Comparison of ENCODE assay signal across 8 cellular contexts in genomic region chr5:138575194-138576015, GRCh38. TPM values are rescaled to one million over a fixed set of nuclear protein-coding genes. Genes with fewer than 3 reads are reported as not detected.
DNase-seq lines count a peak whose midpoint lies in the region; ATAC-seq, FAIRE-seq and TF ChIP-seq lines count a peak whose summit lies in the region.

HSPA9 (minus strand) TSS chr5:138575401; CDS start chr5:138575318, 83 bp downstream.

- peaks cover 45% of the 10 kb centered on the region for H3K36me3 Mint-ChIP-seq in WTC11

- POLR2A ChIA-PET in AG04450 (lab: Yijun Ruan, JAX) (interaction anchor here (0.7 to 1.6 kb wide), 15 partner anchors 9 to 766 kb away, joined by 3 to 19 read pairs (median 6); partner anchors contain the start of genes EGR1, ETF1, MATR3 and PAIP2), WTC11 (lab: Charles Lee) (interaction anchor here (0.6 to 2.1 kb wide), 19 partner anchors 9 to 722 kb away, joined by 3 to 20 read pairs (median 5); partner anchors contain the start of genes CTNNA1, EGR1, ETF1 and KIF20A)

- peak; percentile 87 for ATAC-seq in GM18909 (IDR thresholded peaks at IDR 0.05; ENCODE audit: poor library complexity, unreplicated experiment)
- ATAC-seq in HG03175 (IDR thresholded peaks at IDR 0.05; ENCODE audit: unreplicated experiment) = peak; percentile 84
- peak; percentile 83 for ATAC-seq in WTC11

- H3K27ac Mint-ChIP-seq in WTC11 = peak within 1 kb of the TSS; percentile 100

- FAIRE-seq in small intestine (lab: Jason Lieb, UNC) = no peak

- peaks cover 3 to 12% of the 10 kb centered on the region in 2 donors for H3K36me3 ChIP-seq in small intestine (ENCODE audit: control insufficient read depth in 2 of 2, insufficient read depth in 2 of 2, low read length in 2 of 2)

- H3K9me3 Mint-ChIP-seq in WTC11 = no peaks in the 10 kb centered on the region

- 0 to 1% (median 1%) methylated on average over 68 to 73 of the region's 73 CpGs for WGBS in small intestine, 3 donors

- no peaks in the 10 kb centered on the region; the same call in 1 of the 2 replicates for H3K27me3 Mint-ChIP-seq in WTC11 (ENCODE audit: low read depth)

- H3K27me3 ChIP-seq in AG04450 (ENCODE audit: control insufficient read depth, insufficient read depth, low read length) (no peaks in the 10 kb centered on the region), small intestine (ENCODE audit: control insufficient read depth in 2 of 2, insufficient read depth in 2 of 2, low read length in 2 of 2) (no peaks in the 10 kb centered on the region)

- DNase-seq in AG04450 (ENCODE audit: low read depth, low spot score) = peak; percentile 99
- peak; percentile 97 for DNase-seq in NCI-H226
- peak; percentile 91 for DNase-seq in WTC11 (ENCODE audit: low spot score)
- peak; percentile 100 for DNase-seq in cardiac fibroblast (ENCODE audit: low read depth in 2 of 2)
- DNase-seq in iPS-NIHi11 (ENCODE audit: low spot score) = peak; percentile 97
- DNase-seq in small intestine = peak; percentile 100

- peak within 1 kb of the TSS; percentile 97 for H3K4me3 Mint-ChIP-seq in WTC11

- H3K4me3 ChIP-seq in AG04450 (ENCODE audit: low read depth, low read length) (peak within 1 kb of the TSS; percentile 93), cardiac fibroblast (replicated peaks in 1 of 2; ENCODE audit: low read depth in 2 of 2, low read length in 2 of 2) (peak within 1 kb of the TSS; percentile 71 to 98), small intestine (ENCODE audit: low read depth in 1 of 2, low read length in 2 of 2) (peak within 1 kb of the TSS; percentile 83 to 99)

- H3K9me3 ChIP-seq in AG04450 (ENCODE audit: control insufficient read depth, insufficient read depth, low read length) = peaks cover 8% of the 10 kb centered on the region; the same call in 1 of the 2 replicates
- H3K9me3 ChIP-seq in small intestine (ENCODE audit: control insufficient read depth, low read depth) = no peaks in the 10 kb centered on the region

- H3K27ac ChIP-seq in AG04450 (ENCODE audit: low read depth, low read length) = peak within 1 kb of the TSS; percentile 100
- H3K27ac ChIP-seq in small intestine (ENCODE audit: low read depth in 1 of 2, low read length in 1 of 2) = peak within 1 kb of the TSS; percentile 97 to 100

- TF ChIP-seq CTCF in AG04450 (IDR thresholded peaks at IDR 0.05; ENCODE audit: low read depth, low read length) (no peak), WTC11 (IDR thresholded peaks at IDR 0.05) (no peak), cardiac fibroblast (IDR thresholded peaks at IDR 0.05; ENCODE audit: low read depth, low read length) (no peak)

- peaks cover 10% of the 10 kb centered on the region for H3K4me1 Mint-ChIP-seq in WTC11

- CTCF ChIA-PET in AG04450 (lab: Charles Lee) = interaction anchor here (1.2 to 1.4 kb wide), 2 partner anchors 75 to 687 kb away, joined by 3 to 4 read pairs; no protein-coding TSS in a partner anchor
- CTCF ChIA-PET in WTC11 (lab: Charles Lee) = interaction anchor here (0.7 to 2.0 kb wide), 10 partner anchors 18 to 370 kb away, joined by 3 to 16 read pairs (median 4); partner anchors contain the start of genes EGR1 and ETF1

- H3K4me1 ChIP-seq in small intestine (ENCODE audit: control insufficient read depth in 2 of 2, insufficient read depth in 1 of 2, low read depth in 1 of 2, low read length in 1 of 2) = peaks cover 0 to 4% of the 10 kb centered on the region in 2 donors

TF ChIP-seq in WTC11, 78 proteins besides CTCF, POLR2A, EP300 and RAD21 (continues in another document):
- peak; percentile 22; the same call in 1 of the 2 replicates for TF ChIP-seq FOXP1 (CRISPR knock-in tag; IDR thresholded peaks at IDR 0.05; ENCODE audit: borderline replicate concordance)
- no peak for TF ChIP-seq ATF3 (CRISPR knock-in tag; conservative IDR thresholded peaks at IDR 0.05)
- peak; percentile 75; the same call in 1 of the 2 replicates for TF ChIP-seq TEAD1 (CRISPR knock-in tag; IDR thresholded peaks at IDR 0.05)
- peak; percentile 32; the same call in 1 of the 2 replicates for TF ChIP-seq ZNF317 (CRISPR knock-in tag; IDR thresholded peaks at IDR 0.05; ENCODE audit: borderline replicate concordance, low read depth)
- TF ChIP-seq USF1 (CRISPR knock-in tag; IDR thresholded peaks at IDR 0.05) = peak; percentile 91
- TF ChIP-seq GABPB1 (CRISPR knock-in tag; IDR thresholded peaks at IDR 0.05) = peak; percentile 99
- no peak for TF ChIP-seq ZBTB21 (CRISPR knock-in tag; IDR thresholded peaks at IDR 0.05; ENCODE audit: borderline replicate concordance)
- no peak for TF ChIP-seq ZNF425 (CRISPR knock-in tag; conservative IDR thresholded peaks at IDR 0.05)
- TF ChIP-seq ATF6 (CRISPR knock-in tag; IDR thresholded peaks at IDR 0.05) = no peak
- peak; percentile 63 for TF ChIP-seq E2F5 (CRISPR knock-in tag; IDR thresholded peaks at IDR 0.05)
- peak; percentile 88; the same call in 1 of the 2 replicates for TF ChIP-seq ZBTB43 (CRISPR knock-in tag; IDR thresholded peaks at IDR 0.05)

RNA-seq across cellular contexts. Expression of gene HSPA9, which starts in this region (rescaled TPM):
- polyA plus RNA-seq in AG04450 (2011; rRNA removed) = 194 and 207 TPM in 2 replicates
- 222 and 266 TPM in 2 replicates for polyA minus RNA-seq in AG04450 (2011; rRNA and poly(A)+ RNA removed)
- total RNA-seq in WTC11 (2021) = 313 to 414 TPM (median 328 TPM) in 3 replicates
- 100 to 1,000 TPM in 1 of 3 donors, 10 to 100 TPM in 2; 93.7 to 169 (median 95.4) TPM for polyA plus RNA-seq in small intestine

Comparison
In these comparisons a context has a peak if more than half of its experiments do, and no peak if none do; other contexts are left out.
1. Peak in every context shown above with its lines: DNase-seq, ATAC-seq, H3K4me3 ChIP-seq and H3K27ac ChIP-seq.